ENCODE assay signal across 19 cellular contexts in genomic region chr15:63899193-63899592, GRCh38.
A peak's percentile ranks its signal among the peaks of the same experiment; 100 is the strongest.
DNase-seq lines count a peak whose midpoint lies in the region; ATAC-seq and TF ChIP-seq lines count a peak whose summit lies in the region.
"Had no signal": no experiment of that assay in that cellular context is flagged by ENCODE, and none has a peak within 500 bp of the region (broad histone marks: within the 10 kb centered on the region; RNA-seq: fewer than 3 reads in every experiment).

No MANE protein-coding gene starts in this region.

- H3K4me3 Mint-ChIP-seq in activated CD8-positive, alpha-beta memory T cell treated with anti-CD3 and anti-CD28 coated beads, Interleukin-2, amount 10 ng/mL, durations not matched to agents 7 days and 5 days = no peak overlapping the region
- H3K4me3 Mint-ChIP-seq in dendritic cell treated with granulocyte-macrophage colony-stimulating factor and Interleukin-4, amounts not matched to agents 40 ng/mL and 50 ng/mL, for 4 days = no peak overlapping the region
- H3K4me3 Mint-ChIP-seq in stimulated activated memory B cell treated with anti-CD40 and anti-IgM and Interleukin-4, amounts not matched to agents 10 μg/mL and 1 μg/mL and 100 μg/mL, for 72 hours = no peak overlapping the region
- H3K4me3 Mint-ChIP-seq: activated B cell treated with CpG ODN at 0.5 μM for 24 hours, endodermal cell, nephron had no signal

- DNase-seq in activated CD8-positive, alpha-beta memory T cell treated with anti-CD3 and anti-CD28 coated beads, Interleukin-2, amount 10 ng/mL, durations not matched to agents 7 days and 5 days = no peak
- DNase-seq in activated CD8-positive, alpha-beta memory T cell treated with anti-CD3 and anti-CD28 coated beads, Interleukin-2, amount 50 U/mL, for 4 hours = no peak
- DNase-seq in HL-60 (ENCODE audit: low read depth in 1 of 2, low spot score in 1 of 2) = peak; percentile 67 to 74
- no peak for DNase-seq in NOMO-1 treated with DMSO at 0.1 percent for 48 hours (lab: John Stamatoyannopoulos, UW; ENCODE audit: unreplicated experiment)
- no peak for DNase-seq in substantia nigra (lab: John Stamatoyannopoulos, UW)
- DNase-seq in NCI-H187 treated with DMSO at 0.1 percent for 48 hours (lab: John Stamatoyannopoulos, UW) = no peak
- DNase-seq: activated B cell treated with CpG ODN at 0.5 μM for 24 hours; activated CD8-positive, alpha-beta memory T cell treated with anti-CD3 and anti-CD28 coated beads, Interleukin-2, amount 50 U/mL, for 48 hours; endodermal cell; foreskin fibroblast; MV-4-11; NCI-H2081 treated with DMSO at 0.1 percent for 48 hours; NCI-H524 treated with DMSO at 0.1 percent for 48 hours; Peyer's patch had no signal

- intact Hi-C loops in dendritic cell treated with granulocyte-macrophage colony-stimulating factor and Interleukin-4, amounts not matched to agents 40 ng/mL and 50 ng/mL, for 4 days (cut with micrococcal nuclease) = loop anchor here (10.0 kb wide), 1 partner anchor 146 kb away; the partner anchor contains the start of gene DAPK2

- CTCF ChIA-PET in activated CD8-positive, alpha-beta memory T cell treated with anti-CD3 and anti-CD28 coated beads, Interleukin-2, amount 10 ng/mL, durations not matched to agents 7 days and 5 days (lab: Charles Lee) = interaction anchor here (0.8 to 2.6 kb wide), 9 partner anchors 9 to 289 kb away, joined by 3 to 9 read pairs (median 5); no protein-coding TSS in a partner anchor

- H3K27me3 ChIP-seq in HL-60 (ENCODE audit: insufficient read depth, poor library complexity, severe bottlenecking) = no peaks in the 10 kb centered on the region
- H3K27me3 ChIP-seq: Peyer's patch, tibial nerve had no signal

- H3K4me3 ChIP-seq in HL-60 (replicated peaks; ENCODE audit: insufficient read depth, low read length) = no peak overlapping the region
- H3K4me3 ChIP-seq: Peyer's patch, tibial nerve had no signal

- H3K9me3 Mint-ChIP-seq in activated CD8-positive, alpha-beta memory T cell treated with anti-CD3 and anti-CD28 coated beads, Interleukin-2, amount 10 ng/mL, durations not matched to agents 7 days and 5 days (ENCODE audit: low read depth) = no peaks in the 10 kb centered on the region
- H3K9me3 Mint-ChIP-seq in dendritic cell treated with granulocyte-macrophage colony-stimulating factor and Interleukin-4, amounts not matched to agents 40 ng/mL and 50 ng/mL, for 4 days = no peaks in the 10 kb centered on the region
- H3K9me3 Mint-ChIP-seq in stimulated activated memory B cell treated with anti-CD40 and anti-IgM and Interleukin-4, amounts not matched to agents 10 μg/mL and 1 μg/mL and 100 μg/mL, for 72 hours = peaks cover 3% of the 10 kb centered on the region
- H3K9me3 Mint-ChIP-seq: activated B cell treated with CpG ODN at 0.5 μM for 24 hours, endodermal cell, nephron had no signal

- no peaks in the 10 kb centered on the region for H3K27me3 Mint-ChIP-seq in activated CD8-positive, alpha-beta memory T cell treated with anti-CD3 and anti-CD28 coated beads, Interleukin-2, amount 10 ng/mL, durations not matched to agents 7 days and 5 days
- peaks cover 26% of the 10 kb centered on the region for H3K27me3 Mint-ChIP-seq in dendritic cell treated with granulocyte-macrophage colony-stimulating factor and Interleukin-4, amounts not matched to agents 40 ng/mL and 50 ng/mL, for 4 days
- H3K27me3 Mint-ChIP-seq in stimulated activated memory B cell treated with anti-CD40 and anti-IgM and Interleukin-4, amounts not matched to agents 10 μg/mL and 1 μg/mL and 100 μg/mL, for 72 hours = no peaks in the 10 kb centered on the region
- H3K27me3 Mint-ChIP-seq: activated B cell treated with CpG ODN at 0.5 μM for 24 hours had no signal

- peaks cover 1% of the 10 kb centered on the region for H3K36me3 Mint-ChIP-seq in activated CD8-positive, alpha-beta memory T cell treated with anti-CD3 and anti-CD28 coated beads, Interleukin-2, amount 10 ng/mL, durations not matched to agents 7 days and 5 days
- no peaks in the 10 kb centered on the region for H3K36me3 Mint-ChIP-seq in dendritic cell treated with granulocyte-macrophage colony-stimulating factor and Interleukin-4, amounts not matched to agents 40 ng/mL and 50 ng/mL, for 4 days (ENCODE audit: low read depth)
- no peaks in the 10 kb centered on the region for H3K36me3 Mint-ChIP-seq in stimulated activated memory B cell treated with anti-CD40 and anti-IgM and Interleukin-4, amounts not matched to agents 10 μg/mL and 1 μg/mL and 100 μg/mL, for 72 hours

- peak overlapping the region; percentile 34 for H3K27ac Mint-ChIP-seq in activated CD8-positive, alpha-beta memory T cell treated with anti-CD3 and anti-CD28 coated beads, Interleukin-2, amount 10 ng/mL, durations not matched to agents 7 days and 5 days
- peak overlapping the region; percentile 78 for H3K27ac Mint-ChIP-seq in dendritic cell treated with granulocyte-macrophage colony-stimulating factor and Interleukin-4, amounts not matched to agents 40 ng/mL and 50 ng/mL, for 4 days
- peak overlapping the region; percentile 6 for H3K27ac Mint-ChIP-seq in stimulated activated memory B cell treated with anti-CD40 and anti-IgM and Interleukin-4, amounts not matched to agents 10 μg/mL and 1 μg/mL and 100 μg/mL, for 72 hours
- H3K27ac Mint-ChIP-seq: activated B cell treated with CpG ODN at 0.5 μM for 24 hours, endodermal cell, nephron had no signal

- peaks cover 52% of the 10 kb centered on the region for H3K4me1 Mint-ChIP-seq in activated CD8-positive, alpha-beta memory T cell treated with anti-CD3 and anti-CD28 coated beads, Interleukin-2, amount 10 ng/mL, durations not matched to agents 7 days and 5 days
- H3K4me1 Mint-ChIP-seq in dendritic cell treated with granulocyte-macrophage colony-stimulating factor and Interleukin-4, amounts not matched to agents 40 ng/mL and 50 ng/mL, for 4 days (ENCODE audit: low read depth) = peaks cover 80% of the 10 kb centered on the region
- peaks cover 62% of the 10 kb centered on the region for H3K4me1 Mint-ChIP-seq in stimulated activated memory B cell treated with anti-CD40 and anti-IgM and Interleukin-4, amounts not matched to agents 10 μg/mL and 1 μg/mL and 100 μg/mL, for 72 hours

- no peak for TF ChIP-seq CTCF in HL-60 (IDR thresholded peaks at IDR 0.05; ENCODE audit: insufficient read depth, low read length)

- H3K27ac ChIP-seq in HL-60 (replicated peaks) (peak overlapping the region; percentile 61), substantia nigra (ENCODE audit: low read depth, low read length, poor library complexity, severe bottlenecking) (no peak overlapping the region)
- H3K27ac ChIP-seq: Peyer's patch, tibial nerve had no signal

- ATAC-seq in activated CD8-positive, alpha-beta memory T cell treated with anti-CD3 and anti-CD28 coated beads, Interleukin-2, amount 10 ng/mL, durations not matched to agents 7 days and 5 days = no peak
- ATAC-seq in stimulated activated memory B cell treated with anti-CD40 and anti-IgM and Interleukin-4, amounts not matched to agents 10 μg/mL and 1 μg/mL and 100 μg/mL, for 72 hours = no peak
- ATAC-seq: HCT116 had no signal

Comparison
In these comparisons a context has a peak if more than half of its experiments do, and no peak if none do; other contexts are left out.
1. DNase-seq: peak in HL-60 (2 of 2); none in activated CD8-positive, alpha-beta memory T cell treated with anti-CD3 and anti-CD28 coated beads, Interleukin-2, amount 10 ng/mL, durations not matched to agents 7 days and 5 days (single experiment), activated CD8-positive, alpha-beta memory T cell treated with anti-CD3 and anti-CD28 coated beads, Interleukin-2, amount 50 U/mL, for 4 hours (single experiment), NOMO-1 treated with DMSO at 0.1 percent for 48 hours (single experiment), substantia nigra (0 of 49) and NCI-H187 treated with DMSO at 0.1 percent for 48 hours (single experiment).
2. H3K27ac Mint-ChIP-seq: peak in every context shown above with its lines; median percentile 78 in dendritic cell treated with granulocyte-macrophage colony-stimulating factor and Interleukin-4, amounts not matched to agents 40 ng/mL and 50 ng/mL, for 4 days; 34 in activated CD8-positive, alpha-beta memory T cell treated with anti-CD3 and anti-CD28 coated beads, Interleukin-2, amount 10 ng/mL, durations not matched to agents 7 days and 5 days; 6 in stimulated activated memory B cell treated with anti-CD40 and anti-IgM and Interleukin-4, amounts not matched to agents 10 μg/mL and 1 μg/mL and 100 μg/mL, for 72 hours.